18 cellular contexts compared by ENCODE assay signal in genomic region chr11:82216927-82217570, GRCh38.
"Had no signal": no experiment of that assay in that cellular context is flagged by ENCODE, and none has a peak within 500 bp of the region (broad histone marks: within the 10 kb centered on the region; RNA-seq: fewer than 3 reads in every experiment).

No MANE protein-coding gene starts in this region.

- H3K4me1 ChIP-seq: foreskin keratinocyte, left lung, lower lobe of right lung had no signal

- H3K27me3 Mint-ChIP-seq: memory B cell had no signal

- H3K4me2 ChIP-seq: smooth muscle cell had no signal

- H3K4me1 Mint-ChIP-seq: memory B cell, mesothelial cell of epicardium, natural killer cell had no signal

- H3K27me3 ChIP-seq: foreskin keratinocyte, left lung had no signal

- DNase-seq: effector CD4-positive, alpha-beta T cell; endodermal cell; erythroblast; foreskin keratinocyte; islet precursor cell; left lung; lower lobe of right lung; natural killer cell; posterior cingulate gyrus; right cardiac atrium; stimulated activated CD4-positive, alpha-beta T cell treated with anti-CD3 and anti-CD28 coated beads, Interleukin-2, amount 100 ng/mL, for 48 hours; stimulated activated naive CD4-positive, alpha-beta T cell treated with Interleukin-2 at 50 U/mL for 16 hours; trophoblast cell had no signal

- H3K9me3 Mint-ChIP-seq: endodermal cell, memory B cell, mesothelial cell of epicardium, neural crest cell had no signal

- H3K36me3 Mint-ChIP-seq: memory B cell, mesothelial cell of epicardium, natural killer cell had no signal

- H3K4me3 ChIP-seq: coronary artery, left lung, lower lobe of right lung, smooth muscle cell had no signal

- H3K9me3 ChIP-seq: left lung, lower lobe of right lung had no signal

- H3K4me3 Mint-ChIP-seq: endodermal cell, memory B cell, mesothelial cell of epicardium, natural killer cell, neural crest cell had no signal

- H3K36me3 ChIP-seq: left lung, lower lobe of right lung had no signal

- ATAC-seq: foreskin keratinocyte, left lung, lower lobe of right lung, natural killer cell, right cardiac atrium had no signal

- H3K27ac Mint-ChIP-seq: endodermal cell, memory B cell, mesothelial cell of epicardium, natural killer cell had no signal

- H3K27ac ChIP-seq: coronary artery, foreskin keratinocyte, left lung, lower lobe of right lung had no signal
